28 cellular contexts compared by ENCODE assay signal in genomic region chr14:34943506-34943905, GRCh38.
"Had no signal": no experiment of that assay in that cellular context is flagged by ENCODE, and none has a peak within 500 bp of the region (broad histone marks: within the 10 kb centered on the region; RNA-seq: fewer than 3 reads in every experiment).

No MANE protein-coding gene starts in this region.

- H3K4me1 ChIP-seq: stomach, suprapubic skin, testis, thyroid gland, tibial artery, tibial nerve, transverse colon, upper lobe of left lung, upper lobe of right lung, uterus, vagina had no signal

- H3K4me3 Mint-ChIP-seq: stimulated activated effector memory CD8-positive, alpha-beta T cell treated with anti-CD3 and anti-CD28 coated beads, Interleukin-12 subunit alpha, Interleukin-12 subunit beta, amount 100 ng/mL, for 72 hours; stimulated activated memory B cell treated with anti-CD40 and anti-IgM and Interleukin-4, amounts not matched to agents 10 μg/mL and 1 μg/mL and 100 μg/mL, for 72 hours; stimulated activated naive B cell treated with anti-CD40 and anti-IgM and Interleukin-4, amounts not matched to agents 10 μg/mL and 1 μg/mL and 100 μg/mL, for 72 hours; stimulated activated naive CD8-positive, alpha-beta T cell treated with anti-CD3 and anti-CD28 coated beads, Interleukin-15, amount 100 ng/mL, for 72 hours; stimulated activated naive CD8-positive, alpha-beta T cell treated with anti-CD3 and anti-CD28 coated beads, Interleukin-15, Interleukin-2, amounts not matched to agents 100 ng/mL and 50 ng/mL, for 24 hours; type B pancreatic cell had no signal

- H3K4me1 Mint-ChIP-seq: stimulated activated effector memory CD8-positive, alpha-beta T cell treated with anti-CD3 and anti-CD28 coated beads, Interleukin-12 subunit alpha, Interleukin-12 subunit beta, amount 100 ng/mL, for 72 hours; stimulated activated memory B cell treated with anti-CD40 and anti-IgM and Interleukin-4, amounts not matched to agents 10 μg/mL and 1 μg/mL and 100 μg/mL, for 72 hours; stimulated activated naive B cell treated with anti-CD40 and anti-IgM and Interleukin-4, amounts not matched to agents 10 μg/mL and 1 μg/mL and 100 μg/mL, for 72 hours; stimulated activated naive CD8-positive, alpha-beta T cell treated with anti-CD3 and anti-CD28 coated beads, Interleukin-15, amount 100 ng/mL, for 72 hours had no signal

- DNase-seq: stimulated activated CD4-positive, alpha-beta T cell treated with anti-CD3 and anti-CD28 coated beads, Interleukin-2, amount 100 ng/mL, for 48 hours; stimulated activated CD4-positive, alpha-beta T cell treated with anti-CD3 and anti-CD28 coated beads, Interleukin-4, amount 100 ng/mL, for 1 hour; stimulated activated CD4-positive, alpha-beta T cell treated with anti-CD3 and anti-CD28 coated beads, Interleukin-4, amount 100 ng/mL, for 24 hours; stimulated activated CD4-positive, alpha-beta T cell treated with anti-CD3 and anti-CD28 coated beads, Interleukin-4, amount 100 ng/mL, for 4 hours; stimulated activated CD8-positive, alpha-beta memory T cell treated with anti-CD3 and anti-CD28 coated beads, Interleukin-4, amount 100 ng/mL, for 48 hours; stimulated activated naive B cell treated with anti-CD40 and anti-IgM and Interleukin-4, amounts not matched to agents 10 μg/mL and 1 μg/mL and 100 μg/mL, for 72 hours; stimulated activated naive CD4-positive, alpha-beta T cell; stimulated activated naive CD4-positive, alpha-beta T cell treated with Interleukin-2 at 50 U/mL for 16 hours; stimulated activated naive CD8-positive, alpha-beta T cell treated with anti-CD3 and anti-CD28 coated beads, Interleukin-15, amount 100 ng/mL, for 72 hours; stimulated activated naive CD8-positive, alpha-beta T cell treated with anti-CD3 and anti-CD28 coated beads, Interleukin-15, Interleukin-2, amounts not matched to agents 100 U/mL and 50 U/mL, for 24 hours; stomach; substantia nigra; testis; thyroid gland; tibial artery; transverse colon; trophoblast cell; upper lobe of left lung; upper lobe of right lung; uterus had no signal

- H3K27me3 Mint-ChIP-seq: stimulated activated memory B cell treated with anti-CD40 and anti-IgM and Interleukin-4, amounts not matched to agents 10 μg/mL and 1 μg/mL and 100 μg/mL, for 72 hours; stimulated activated naive B cell treated with anti-CD40 and anti-IgM and Interleukin-4, amounts not matched to agents 10 μg/mL and 1 μg/mL and 100 μg/mL, for 72 hours; stimulated activated naive CD8-positive, alpha-beta T cell treated with anti-CD3 and anti-CD28 coated beads, Interleukin-15, amount 100 ng/mL, for 72 hours; stimulated activated naive CD8-positive, alpha-beta T cell treated with anti-CD3 and anti-CD28 coated beads, Interleukin-15, Interleukin-2, amounts not matched to agents 100 ng/mL and 50 ng/mL, for 24 hours; type B pancreatic cell had no signal

- H3K9me3 ChIP-seq: suprapubic skin, testis, thyroid gland, upper lobe of right lung, vagina had no signal

- H3K27ac Mint-ChIP-seq: stimulated activated effector memory CD8-positive, alpha-beta T cell treated with anti-CD3 and anti-CD28 coated beads, Interleukin-12 subunit alpha, Interleukin-12 subunit beta, amount 100 ng/mL, for 72 hours; stimulated activated memory B cell treated with anti-CD40 and anti-IgM and Interleukin-4, amounts not matched to agents 10 μg/mL and 1 μg/mL and 100 μg/mL, for 72 hours; stimulated activated naive B cell treated with anti-CD40 and anti-IgM and Interleukin-4, amounts not matched to agents 10 μg/mL and 1 μg/mL and 100 μg/mL, for 72 hours; stimulated activated naive CD8-positive, alpha-beta T cell treated with anti-CD3 and anti-CD28 coated beads, Interleukin-15, Interleukin-2, amounts not matched to agents 100 ng/mL and 50 ng/mL, for 24 hours; type B pancreatic cell had no signal

- H3K36me3 ChIP-seq: suprapubic skin, thyroid gland, transverse colon, upper lobe of left lung, upper lobe of right lung, uterus had no signal

- H3K4me3 ChIP-seq: stomach, suprapubic skin, testis, thoracic aorta, thyroid gland, tibial artery, tibial nerve, transverse colon, upper lobe of left lung, upper lobe of right lung, uterus, vagina had no signal

- H3K27me3 ChIP-seq: stomach, suprapubic skin, testis, thyroid gland, tibial artery, tibial nerve, transverse colon, upper lobe of left lung, upper lobe of right lung, uterus, vagina had no signal

- ATAC-seq: stimulated activated effector memory CD8-positive, alpha-beta T cell treated with anti-CD3 and anti-CD28 coated beads, Interleukin-12 subunit alpha, Interleukin-12 subunit beta, amount 100 ng/mL, for 72 hours; stimulated activated memory B cell treated with anti-CD40 and anti-IgM and Interleukin-4, amounts not matched to agents 10 μg/mL and 1 μg/mL and 100 μg/mL, for 72 hours; stimulated activated naive B cell treated with anti-CD40 and anti-IgM and Interleukin-4, amounts not matched to agents 10 μg/mL and 1 μg/mL and 100 μg/mL, for 72 hours; stimulated activated naive CD8-positive, alpha-beta T cell treated with anti-CD3 and anti-CD28 coated beads, Interleukin-15, amount 100 ng/mL, for 72 hours; stimulated activated naive CD8-positive, alpha-beta T cell treated with anti-CD3 and anti-CD28 coated beads, Interleukin-15, Interleukin-2, amounts not matched to agents 100 U/mL and 50 U/mL, for 24 hours; upper lobe of right lung had no signal

- H3K27ac ChIP-seq: stomach, suprapubic skin, testis, thoracic aorta, thyroid gland, tibial artery, tibial nerve, transverse colon, upper lobe of left lung, upper lobe of right lung, uterus, vagina had no signal
